9 cellular contexts compared by ENCODE assay signal in genomic region chr6:152637422-152638047, GRCh38. TPM values are rescaled to one million over a fixed set of nuclear protein-coding genes. Genes with fewer than 3 reads are reported as not detected.
A peak's percentile ranks its signal among the peaks of the same experiment; 100 is the strongest.
DNase-seq lines count a peak whose midpoint lies in the region; ATAC-seq and TF ChIP-seq lines count a peak whose summit lies in the region.
"Had no signal": no experiment of that assay in that cellular context is flagged by ENCODE, and none has a peak within 500 bp of the region (broad histone marks: within the 10 kb centered on the region; RNA-seq: fewer than 3 reads in every experiment).

No MANE protein-coding gene starts in this region.

- no peaks in the 10 kb centered on the region for H3K9me3 ChIP-seq in skeletal muscle tissue (ENCODE audit: control insufficient read depth in 3 of 3, low read length in 3 of 3)

- ATAC-seq in HG02610 (IDR thresholded peaks at IDR 0.05; ENCODE audit: unreplicated experiment), result no peak
- ATAC-seq in activated CD4-positive, CD25-positive, alpha-beta regulatory T cell treated with anti-CD3 and anti-CD28 coated beads, Interleukin-2, amount 50 U/mL, for 24 hours, result no peak

- no peak overlapping the region for H3K27ac ChIP-seq in skeletal muscle tissue (ENCODE audit: low read depth, low read length)

- H3K4me3 ChIP-seq in HFF-Myc (replicated peaks; ENCODE audit: low read depth, low read length) (peak overlapping the region; percentile 41; the same call in 1 of the 2 replicates), astrocyte of the cerebellum (ENCODE audit: low read depth, low read length) (peak overlapping the region; percentile 53), skeletal muscle tissue (ENCODE audit: low read length in 3 of 3) (peak overlapping the region; percentile 82 to 93 (median 82))

- no peaks in the 10 kb centered on the region for H3K36me3 ChIP-seq in skeletal muscle tissue (ENCODE audit: control insufficient read depth in 3 of 3, insufficient read depth in 3 of 3, low read length in 3 of 3)

- peak overlapping the region in 1 of 3 donors; percentile 71 for H3K9ac ChIP-seq in skeletal muscle tissue (ENCODE audit: low read depth in 1 of 3, low read length in 3 of 3)

- TF ChIP-seq CTCF in HFF-Myc (IDR thresholded peaks at IDR 0.05; ENCODE audit: low read depth, low read length, missing control alignments) (no peak), astrocyte of the cerebellum (IDR thresholded peaks at IDR 0.05; ENCODE audit: low read depth, low read length, missing control alignments) (no peak)

- peaks cover 5 to 24% (median 19%) of the 10 kb centered on the region in 3 donors for H3K27me3 ChIP-seq in skeletal muscle tissue (ENCODE audit: control insufficient read depth in 3 of 3, insufficient read depth in 3 of 3, low read length in 3 of 3)

- in situ Hi-C loops in astrocyte of the cerebellum (cut with HindIII; ENCODE audit: low sequenced_read_pairs), result no loop called here

- H3K4me1 ChIP-seq in skeletal muscle tissue (ENCODE audit: control insufficient read depth in 3 of 3, insufficient read depth in 3 of 3, low read length in 3 of 3), result peaks cover 9 to 15% (median 14%) of the 10 kb centered on the region in 3 donors

- DNase-seq in HFF-Myc (ENCODE audit: extremely low read depth, low read depth) (no peak), astrocyte of the cerebellum (ENCODE audit: low read depth) (no peak), iris pigment epithelial cell (ENCODE audit: low read depth) (peak; percentile 59), NCI-H748 treated with DMSO at 0.1 percent for 48 hours (lab: John Stamatoyannopoulos, UW) (no peak), A172 (ENCODE audit: low spot score) (no peak)
- DNase-seq: activated naive CD8-positive, alpha-beta T cell treated with anti-CD3 and anti-CD28 coated beads for 36 hours had no signal

RNA-seq across cellular contexts. Expression of gene SYNE1, which starts 0.4 kb away (rescaled TPM):
- total RNA-seq in skeletal muscle tissue, result 195 TPM
- 21.1 and 43.9 TPM in 2 replicates for total RNA-seq in A172 (2014; rRNA removed; shearing (Covaris generic))
